41 cellular contexts compared by ENCODE assay signal in the genomic region with DNA sequence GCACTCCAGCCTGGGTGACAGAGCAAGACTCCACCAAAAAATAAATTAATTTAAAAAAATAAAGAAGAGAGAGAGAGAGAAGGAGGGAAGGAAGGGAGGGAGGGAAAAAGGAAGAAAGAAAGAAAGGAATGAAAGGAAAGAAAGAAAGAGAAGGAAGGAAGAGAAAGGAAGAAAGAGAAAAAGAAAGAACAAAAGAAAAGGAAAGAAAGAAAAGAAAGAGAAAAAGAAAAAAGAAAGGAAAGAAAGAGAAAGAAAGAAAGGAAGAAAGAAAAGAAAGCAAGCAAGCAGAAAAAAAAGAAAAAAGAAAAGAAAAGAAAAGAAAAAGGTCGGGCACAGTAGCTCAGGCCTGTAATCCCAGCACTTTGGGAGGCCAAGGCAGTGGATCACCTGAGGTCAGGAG. TPM values are rescaled to one million over a fixed set of nuclear protein-coding genes. Genes with fewer than 3 reads are reported as not detected.
"Had no signal": no experiment of that assay in that cellular context is flagged by ENCODE, and none has a peak within 500 bp of the region (broad histone marks: within the 10 kb centered on the region; RNA-seq: fewer than 3 reads in every experiment).

No MANE protein-coding gene starts in this region.

- H3K27ac ChIP-seq: ascending aorta, body of pancreas, brain microvascular endothelial cell, breast epithelium, cardiac muscle cell had no signal

- H3K4me3 Mint-ChIP-seq: activated naive CD4-positive, alpha-beta T cell treated with anti-CD3 and anti-CD28 coated beads for 36 hours; activated naive CD4-positive, alpha-beta T cell treated with anti-CD3 and anti-CD28 coated beads, Interleukin-2, amount 10 ng/mL, durations not matched to agents 7 days and 5 days; activated naive CD8-positive, alpha-beta T cell; activated naive CD8-positive, alpha-beta T cell treated with anti-CD3 and anti-CD28 coated beads for 36 hours; activated naive CD8-positive, alpha-beta T cell treated with anti-CD3 and anti-CD28 coated beads, Interleukin-2, amount 10 ng/mL, durations not matched to agents 7 days and 5 days; activated naive CD8-positive, alpha-beta T cell treated with anti-CD3 and anti-CD28 coated beads, Interleukin-2, amount 50 U/mL, for 24 hours; activated T-cell treated with anti-CD3 and anti-CD28 coated beads, Interleukin-2, amount 50 U/mL, for 24 hours; activated T-cell treated with anti-CD3 and anti-CD28 coated beads, Interleukin-2, amount 50 U/mL, for 4 hours; activated T-cell treated with anti-CD3 and anti-CD28 coated beads, Interleukin-2, amount 50 U/mL, for 72 hours; activated T-helper 1 cell treated with anti-CD3 and anti-CD28 coated beads, Interleukin-12 subunit alpha, Interleukin-12 subunit beta, Interleukin-2, Interleukin-4 antibody, amounts not matched to agents 30 ng/mL and 10 ng/mL and 1 ng/mL, durations not matched to agents 14 hours and 24 hours and 36 hours; activated T-helper 17 cell treated with anti-CD3 and anti-CD28 coated beads, Interleukin-2, amount 50 U/mL, for 72 hours; brain; central memory CD8-positive, alpha-beta T cell had no signal

- H3K4me3 ChIP-seq: ascending aorta, body of pancreas, breast epithelium, cardiac muscle cell had no signal

- H3K27me3 ChIP-seq: body of pancreas, brain microvascular endothelial cell had no signal

- H3K4me1 ChIP-seq: ascending aorta, body of pancreas, breast epithelium had no signal

- H3K4me1 Mint-ChIP-seq: activated naive CD4-positive, alpha-beta T cell treated with anti-CD3 and anti-CD28 coated beads, Interleukin-2, amount 10 ng/mL, durations not matched to agents 7 days and 5 days; activated naive CD8-positive, alpha-beta T cell treated with anti-CD3 and anti-CD28 coated beads, Interleukin-2, amount 10 ng/mL, durations not matched to agents 7 days and 5 days; central memory CD8-positive, alpha-beta T cell had no signal

- FAIRE-seq: astrocyte, bronchial epithelial cell, colon had no signal

- ATAC-seq: activated naive CD4-positive, alpha-beta T cell treated with anti-CD3 and anti-CD28 coated beads, Interleukin-2, amount 50 U/mL, for 72 hours; activated naive CD8-positive, alpha-beta T cell treated with anti-CD3 and anti-CD28 coated beads, Interleukin-2, amount 50 U/mL, for 24 hours; activated T-cell treated with anti-CD3 and anti-CD28 coated beads, Interleukin-2, amount 50 U/mL, for 4 hours; activated T-cell treated with anti-CD3 and anti-CD28 coated beads, Interleukin-2, amount 50 U/mL, for 72 hours; activated T-helper 17 cell treated with anti-CD3 and anti-CD28 coated beads, Interleukin-2, amount 50 U/mL, for 72 hours; body of pancreas had no signal

- H3K9me3 ChIP-seq: ascending aorta, body of pancreas, breast epithelium had no signal

- H3K27ac Mint-ChIP-seq: activated naive CD4-positive, alpha-beta T cell treated with anti-CD3 and anti-CD28 coated beads for 36 hours; activated naive CD4-positive, alpha-beta T cell treated with anti-CD3 and anti-CD28 coated beads, Interleukin-2, amount 10 ng/mL, durations not matched to agents 7 days and 5 days; activated naive CD4-positive, alpha-beta T cell treated with anti-CD3 and anti-CD28 coated beads, Interleukin-2, amount 50 U/mL, for 72 hours; activated naive CD8-positive, alpha-beta T cell; activated naive CD8-positive, alpha-beta T cell treated with anti-CD3 and anti-CD28 coated beads for 36 hours; activated naive CD8-positive, alpha-beta T cell treated with anti-CD3 and anti-CD28 coated beads, Interleukin-2, amount 10 ng/mL, durations not matched to agents 7 days and 5 days; activated naive CD8-positive, alpha-beta T cell treated with anti-CD3 and anti-CD28 coated beads, Interleukin-2, amount 50 U/mL, for 24 hours; activated T-cell treated with anti-CD3 and anti-CD28 coated beads, Interleukin-2, amount 50 U/mL, for 24 hours; activated T-cell treated with anti-CD3 and anti-CD28 coated beads, Interleukin-2, amount 50 U/mL, for 72 hours; activated T-helper 1 cell treated with anti-CD3 and anti-CD28 coated beads, Interleukin-12 subunit alpha, Interleukin-12 subunit beta, Interleukin-2, Interleukin-4 antibody, amounts not matched to agents 30 ng/mL and 10 ng/mL and 1 ng/mL, durations not matched to agents 14 hours and 24 hours and 36 hours; activated T-helper 17 cell treated with anti-CD3 and anti-CD28 coated beads, Interleukin-2, amount 50 U/mL, for 72 hours; activated T-helper 2 cell treated with anti-CD3 and anti-CD28 coated beads, Interferon-gamma antibody, Interleukin-2, Interleukin-4, amounts not matched to agents 10 μg/mL and 5 μg/mL and 100 μg/mL, durations not matched to agents 14 hours and 24 hours and 36 hours had no signal

- H3K36me3 Mint-ChIP-seq: activated naive CD4-positive, alpha-beta T cell treated with anti-CD3 and anti-CD28 coated beads, Interleukin-2, amount 10 ng/mL, durations not matched to agents 7 days and 5 days; activated naive CD4-positive, alpha-beta T cell treated with anti-CD3 and anti-CD28 coated beads, Interleukin-2, amount 50 U/mL, for 72 hours; activated naive CD8-positive, alpha-beta T cell; activated naive CD8-positive, alpha-beta T cell treated with anti-CD3 and anti-CD28 coated beads for 36 hours; activated naive CD8-positive, alpha-beta T cell treated with anti-CD3 and anti-CD28 coated beads, Interleukin-2, amount 10 ng/mL, durations not matched to agents 7 days and 5 days; brain had no signal

- DNase-seq: activated effector memory CD4-positive, alpha-beta T cell treated with anti-CD3 and anti-CD28 coated beads, Interleukin-2, amount 50 U/mL, for 16 hours; activated effector memory CD4-positive, alpha-beta T cell treated with Interleukin-2 at 50 U/mL for 16 hours; activated gamma-delta T cell; activated gamma-delta T cell treated with Interleukin-2 at 50 U/mL for 16 hours; activated naive CD4-positive, alpha-beta T cell; activated naive CD4-positive, alpha-beta T cell treated with anti-CD3 and anti-CD28 coated beads for 36 hours; activated naive CD4-positive, alpha-beta T cell treated with anti-CD3 and anti-CD28 coated beads, Interleukin-2, amount 10 ng/mL, durations not matched to agents 7 days and 5 days; activated naive CD4-positive, alpha-beta T cell treated with Interleukin-2 at 50 U/mL for 16 hours; activated naive CD8-positive, alpha-beta T cell treated with anti-CD3 and anti-CD28 coated beads for 36 hours; activated naive CD8-positive, alpha-beta T cell treated with anti-CD3 and anti-CD28 coated beads, Interleukin-2, amount 10 ng/mL, durations not matched to agents 7 days and 5 days; activated naive CD8-positive, alpha-beta T cell treated with anti-CD3 and anti-CD28 coated beads, Interleukin-2, amount 50 U/mL, for 24 hours; activated T-cell treated with anti-CD3 and anti-CD28 coated beads, Interleukin-2, amount 50 U/mL, for 1 hour; activated T-cell treated with anti-CD3 and anti-CD28 coated beads, Interleukin-2, amount 50 U/mL, for 24 hours; activated T-cell treated with anti-CD3 and anti-CD28 coated beads, Interleukin-2, amount 50 U/mL, for 4 hours; activated T-cell treated with anti-CD3 and anti-CD28 coated beads, Interleukin-2, amount 50 U/mL, for 48 hours; activated T-cell treated with anti-CD3 and anti-CD28 coated beads, Interleukin-2, amount 50 U/mL, for 72 hours; amniotic stem cell; amygdala; aorta; body of pancreas; brain microvascular endothelial cell; caudate nucleus; central memory CD4-positive, alpha-beta T cell; cerebellar nuclear complex had no signal

- H3K36me3 ChIP-seq: ascending aorta, brain microvascular endothelial cell, breast epithelium, cardiac muscle cell had no signal

- H3K9me3 Mint-ChIP-seq: activated naive CD4-positive, alpha-beta T cell treated with anti-CD3 and anti-CD28 coated beads for 36 hours; activated naive CD4-positive, alpha-beta T cell treated with anti-CD3 and anti-CD28 coated beads, Interleukin-2, amount 10 ng/mL, durations not matched to agents 7 days and 5 days; activated naive CD4-positive, alpha-beta T cell treated with anti-CD3 and anti-CD28 coated beads, Interleukin-2, amount 50 U/mL, for 72 hours; activated naive CD8-positive, alpha-beta T cell treated with anti-CD3 and anti-CD28 coated beads for 36 hours; activated naive CD8-positive, alpha-beta T cell treated with anti-CD3 and anti-CD28 coated beads, Interleukin-2, amount 10 ng/mL, durations not matched to agents 7 days and 5 days; activated naive CD8-positive, alpha-beta T cell treated with anti-CD3 and anti-CD28 coated beads, Interleukin-2, amount 50 U/mL, for 24 hours; activated T-cell treated with anti-CD3 and anti-CD28 coated beads, Interleukin-2, amount 50 U/mL, for 24 hours; activated T-cell treated with anti-CD3 and anti-CD28 coated beads, Interleukin-2, amount 50 U/mL, for 4 hours; activated T-cell treated with anti-CD3 and anti-CD28 coated beads, Interleukin-2, amount 50 U/mL, for 72 hours; activated T-helper 1 cell treated with anti-CD3 and anti-CD28 coated beads, Interleukin-12 subunit alpha, Interleukin-12 subunit beta, Interleukin-2, Interleukin-4 antibody, amounts not matched to agents 30 ng/mL and 10 ng/mL and 1 ng/mL, durations not matched to agents 14 hours and 24 hours and 36 hours; activated T-helper 17 cell treated with anti-CD3 and anti-CD28 coated beads, Interleukin-2, amount 50 U/mL, for 72 hours; activated T-helper 2 cell treated with anti-CD3 and anti-CD28 coated beads, Interferon-gamma antibody, Interleukin-2, Interleukin-4, amounts not matched to agents 10 μg/mL and 5 μg/mL and 100 μg/mL, durations not matched to agents 14 hours and 24 hours and 36 hours; central memory CD8-positive, alpha-beta T cell had no signal

RNA-seq across cellular contexts. Expression of a gene that starts 14.9 kb away (rescaled TPM):
- total RNA-seq: activated naive CD4-positive, alpha-beta T cell treated with anti-CD3 and anti-CD28 coated beads for 36 hours; activated naive CD4-positive, alpha-beta T cell treated with anti-CD3 and anti-CD28 coated beads, Interleukin-2, amount 50 U/mL, for 72 hours; activated naive CD8-positive, alpha-beta T cell treated with anti-CD3 and anti-CD28 coated beads for 36 hours; activated naive CD8-positive, alpha-beta T cell treated with anti-CD3 and anti-CD28 coated beads, Interleukin-2, amount 10 ng/mL, durations not matched to agents 7 days and 5 days; activated T-cell treated with anti-CD3 and anti-CD28 coated beads, Interleukin-2, amount 50 U/mL, for 4 hours; activated T-cell treated with anti-CD3 and anti-CD28 coated beads, Interleukin-2, amount 50 U/mL, for 72 hours; activated T-helper 1 cell treated with anti-CD3 and anti-CD28 coated beads, Interleukin-12 subunit alpha, Interleukin-12 subunit beta, Interleukin-2, Interleukin-4 antibody, amounts not matched to agents 30 ng/mL and 10 ng/mL and 1 ng/mL, durations not matched to agents 14 hours and 24 hours and 36 hours; activated T-helper 17 cell treated with anti-CD3 and anti-CD28 coated beads, Interleukin-2, amount 50 U/mL, for 72 hours; activated T-helper 2 cell treated with anti-CD3 and anti-CD28 coated beads, Interferon-gamma antibody, Interleukin-2, Interleukin-4, amounts not matched to agents 10 μg/mL and 5 μg/mL and 100 μg/mL, durations not matched to agents 14 hours and 24 hours and 36 hours; aorta; ascending aorta; astrocyte; body of pancreas; breast epithelium; bronchial epithelial cell; cardiac muscle cell; cardiac septum; cerebellum; chondrocyte had no signal
- polyA plus RNA-seq: adipose tissue, aorta, cardiac muscle cell had no signal
